ENCODE assay signal across 1 cellular context in the genomic region with DNA sequence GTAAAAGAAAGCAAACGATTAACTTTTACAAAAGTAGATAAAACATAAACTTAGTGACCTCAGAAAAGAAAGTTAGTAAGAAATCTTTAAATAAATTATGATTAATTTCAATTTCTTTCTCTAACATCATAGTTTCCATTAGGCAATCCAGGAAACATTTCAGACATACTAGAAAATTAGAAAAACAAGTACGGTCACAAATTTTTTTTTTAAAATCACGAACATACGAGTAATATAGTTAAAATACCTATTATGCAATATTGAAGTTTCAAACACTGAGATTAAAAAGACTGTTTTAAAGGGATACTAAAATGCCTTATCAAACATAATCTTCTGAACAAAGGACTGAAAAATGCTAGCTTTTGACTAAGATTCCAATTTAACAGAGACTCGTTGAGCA.
TF ChIP-seq lines count a peak whose summit lies in the region.

No MANE protein-coding gene starts in this region.

TF ChIP-seq in K562, 482 proteins besides CTCF, POLR2A, EP300 and RAD21:
- no peak for TF ChIP-seq HIVEP1 (CRISPR knock-in tag; IDR thresholded peaks at IDR 0.05)
- no peak for TF ChIP-seq CEBPG (CRISPR knock-in tag; IDR thresholded peaks at IDR 0.05)
- TF ChIP-seq CEBPG (tag; conservative IDR thresholded peaks at IDR 0.05 in 1 of 2, IDR thresholded peaks at IDR 0.05 in 1 of 2), result peak in 1 of 2 experiments; percentile 88; a peak in 2 of 4 replicates
- peak; percentile 64 for TF ChIP-seq CEBPB (tag; IDR thresholded peaks at IDR 0.05)
TF ChIP-seq in K562: peak in this region for 2.
